Comparison of ENCODE assay signal across 2 cellular contexts in genomic region chr6:166575190-166575589, GRCh38.
TF ChIP-seq lines count a peak whose summit lies in the region.

No MANE protein-coding gene starts in this region.

TF ChIP-seq in endothelial cell of umbilical vein, 7 proteins besides CTCF, POLR2A, EP300 and RAD21:
- TF ChIP-seq FOS (IDR thresholded peaks at IDR 0.05; ENCODE audit: borderline replicate concordance, insufficient read depth, low read length), result no peak
- TF ChIP-seq JUN (IDR thresholded peaks at IDR 0.05; ENCODE audit: borderline replicate concordance, insufficient read depth, insufficient read length, low read depth), result no peak
- no peak for TF ChIP-seq GATA2 (IDR thresholded peaks at IDR 0.05; ENCODE audit: insufficient read depth, insufficient read length, low read depth, low read length)
- no peak for TF ChIP-seq POLR2AphosphoS5 (IDR thresholded peaks at IDR 0.05; ENCODE audit: insufficient read depth, low read depth, low read length)
- no peak for TF ChIP-seq MAX (IDR thresholded peaks at IDR 0.05; ENCODE audit: insufficient read depth, insufficient read length)
- TF ChIP-seq MYC (IDR thresholded peaks at IDR 0.05; ENCODE audit: low read depth, low read length), result no peak
- no peak for TF ChIP-seq EZH2 (IDR thresholded peaks at IDR 0.05; ENCODE audit: borderline replicate concordance, low read depth, low read length, severe bottlenecking)

TF ChIP-seq in SK-N-SH, 30 proteins besides CTCF, POLR2A, EP300 and RAD21:
- no peak for TF ChIP-seq SMC3 (IDR thresholded peaks at IDR 0.05; ENCODE audit: low read depth, low read length)
- no peak for TF ChIP-seq ZBTB33 (IDR thresholded peaks at IDR 0.05; ENCODE audit: borderline replicate concordance, low read depth)
- no peak for TF ChIP-seq GABPA (IDR thresholded peaks at IDR 0.05; ENCODE audit: low read depth)
- no peak for TF ChIP-seq CHD2 (IDR thresholded peaks at IDR 0.05; ENCODE audit: low read length, partially characterized antibody)
- no peak for TF ChIP-seq FOXJ3 (CRISPR knock-in tag; IDR thresholded peaks at IDR 0.05)
- TF ChIP-seq TCF12 (IDR thresholded peaks at IDR 0.05), result no peak
- TF ChIP-seq EZH2phosphoT487 (IDR thresholded peaks at IDR 0.05; ENCODE audit: borderline replicate concordance, low read depth), result no peak
- TF ChIP-seq, protein P1, sequence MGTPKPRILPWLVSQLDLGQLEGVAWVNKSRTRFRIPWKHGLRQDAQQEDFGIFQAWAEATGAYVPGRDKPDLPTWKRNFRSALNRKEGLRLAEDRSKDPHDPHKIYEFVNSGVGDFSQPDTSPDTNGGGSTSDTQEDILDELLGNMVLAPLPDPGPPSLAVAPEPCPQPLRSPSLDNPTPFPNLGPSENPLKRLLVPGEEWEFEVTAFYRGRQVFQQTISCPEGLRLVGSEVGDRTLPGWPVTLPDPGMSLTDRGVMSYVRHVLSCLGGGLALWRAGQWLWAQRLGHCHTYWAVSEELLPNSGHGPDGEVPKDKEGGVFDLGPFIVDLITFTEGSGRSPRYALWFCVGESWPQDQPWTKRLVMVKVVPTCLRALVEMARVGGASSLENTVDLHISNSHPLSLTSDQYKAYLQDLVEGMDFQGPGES (IDR thresholded peaks at IDR 0.05; ENCODE audit: low read depth, low read length), result no peak
- TF ChIP-seq MAX (IDR thresholded peaks at IDR 0.05; ENCODE audit: low read depth), result no peak
- no peak for TF ChIP-seq PBX3 (IDR thresholded peaks at IDR 0.05)
- TF ChIP-seq TAF1 (IDR thresholded peaks at IDR 0.05; ENCODE audit: borderline replicate concordance, low read depth, low read length), result no peak
